Comparison of ENCODE assay signal across 8 cellular contexts in genomic region chr4:80202190-80202711, GRCh38. TPM values are rescaled to one million over a fixed set of nuclear protein-coding genes. Genes with fewer than 3 reads are reported as not detected.
DNase-seq lines count a peak whose midpoint lies in the region; ATAC-seq and TF ChIP-seq lines count a peak whose summit lies in the region.

No MANE protein-coding gene starts in this region.

- H3K27me3 ChIP-seq in right lobe of liver = peaks cover 6 to 20% of the 10 kb centered on the region in 2 donors

- peak; percentile 92 to 95 (median 94) for ATAC-seq in right lobe of liver

- TF ChIP-seq CTCF in GM12874 (IDR thresholded peaks at IDR 0.05; ENCODE audit: insufficient read depth, low read depth, low read length) (peak; percentile 85), HFF-Myc (IDR thresholded peaks at IDR 0.05; ENCODE audit: low read depth, low read length, missing control alignments) (peak; percentile 52), right lobe of liver (IDR thresholded peaks at IDR 0.05) (peak; percentile 67 to 77 (median 74))

- DNase-seq in HFF-Myc (ENCODE audit: extremely low read depth, low read depth) (no peak), NCI-H1105 (lab: John Stamatoyannopoulos, UW) (peak; percentile 51), dedifferentiated amniotic fluid mesenchymal stem cell (ENCODE audit: extremely low spot score) (peak; percentile 75), right lobe of liver (peak; percentile 79 to 87 (median 87)), NCI-H82 (lab: John Stamatoyannopoulos, UW) (no peak)
- peak; percentile 84 for DNase-seq in activated CD4-positive, alpha-beta T cell treated with anti-CD3 and anti-CD28 coated beads for 48 hours
- peak; percentile 73 to 76 for DNase-seq in stimulated activated CD4-positive, alpha-beta T cell treated with anti-CD3 and anti-CD28 coated beads, Interleukin-4, amount 100 ng/mL, for 48 hours (ENCODE audit: low read depth in 2 of 2)

- H3K36me3 ChIP-seq in right lobe of liver = no peaks in the 10 kb centered on the region

- H3K27ac ChIP-seq in right lobe of liver = no peak overlapping the region

- no peak for TF ChIP-seq POLR2A in right lobe of liver (IDR thresholded peaks at IDR 0.05)

- H3K4me3 ChIP-seq in HFF-Myc (replicated peaks; ENCODE audit: low read depth, low read length) (peak overlapping the region; percentile 51), right lobe of liver (peak overlapping the region; percentile 45 to 51 (median 51))

- peaks cover 0 to 9% (median 0%) of the 10 kb centered on the region in 4 donors for H3K4me1 ChIP-seq in right lobe of liver

- intact Hi-C loops in right lobe of liver (cut with DNase I) = no loop called here

- WGBS in right lobe of liver (ENCODE audit: insufficient coverage, low coverage, low lambda C conversion rate, missing lambda C conversion rate) = 2% methylated on average over 12 of the region's 58 CpGs

- no peaks in the 10 kb centered on the region for H3K9me3 ChIP-seq in right lobe of liver

RNA-seq across cellular contexts. Expression of gene PRDM8, which starts 4.9 kb away (rescaled TPM):
- total RNA-seq in right lobe of liver = under 1 TPM in 5 of 6 experiments, not detected in 1; 0.07 to 0.37 (median 0.12) TPM

Comparison
In these comparisons a context has a peak if more than half of its experiments do, and no peak if none do; other contexts are left out.
1. DNase-seq: peak in NCI-H1105 (single experiment), activated CD4-positive, alpha-beta T cell treated with anti-CD3 and anti-CD28 coated beads for 48 hours (single experiment), dedifferentiated amniotic fluid mesenchymal stem cell (single experiment), right lobe of liver (3 of 3) and stimulated activated CD4-positive, alpha-beta T cell treated with anti-CD3 and anti-CD28 coated beads, Interleukin-4, amount 100 ng/mL, for 48 hours (2 of 2); none in HFF-Myc (single experiment) and NCI-H82 (single experiment).
2. Peak in every context shown above with its lines, with median percentiles within 50 percentile points of each other: CTCF ChIP-seq.